Comparison of ENCODE assay signal across 1 cellular context in genomic region chr5:58887311-58887710, GRCh38.
TF ChIP-seq lines count a peak whose summit lies in the region.

No MANE protein-coding gene starts in this region.

TF ChIP-seq in HepG2, 621 proteins besides CTCF, POLR2A, EP300 and RAD21 (continued from another document):
- TF ChIP-seq GMEB1 (CRISPR knock-in tag; IDR thresholded peaks at IDR 0.05; ENCODE audit: borderline replicate concordance) (no peak), ZNF432 (CRISPR knock-in tag; IDR thresholded peaks at IDR 0.05; ENCODE audit: borderline replicate concordance) (no peak)
